15 cellular contexts compared by ENCODE assay signal in genomic region chr3:171752329-171752728, GRCh38. TPM values are rescaled to one million over a fixed set of nuclear protein-coding genes. Genes with fewer than 3 reads are reported as not detected.
DNase-seq lines count a peak whose midpoint lies in the region; ATAC-seq and TF ChIP-seq lines count a peak whose summit lies in the region.
"Had no signal": no experiment of that assay in that cellular context is flagged by ENCODE, and none has a peak within 500 bp of the region (broad histone marks: within the 10 kb centered on the region; RNA-seq: fewer than 3 reads in every experiment).

No MANE protein-coding gene starts in this region.

- peaks cover 10 to 93% (median 69%) of the 10 kb centered on the region in 9 donors for H3K4me1 ChIP-seq in heart right ventricle
- H3K4me1 ChIP-seq: BLaER1 had no signal

- TF ChIP-seq CTCF in heart right ventricle (IDR thresholded peaks at IDR 0.05): no peak

- H3K9me3 ChIP-seq in heart right ventricle: no peaks in the 10 kb centered on the region
- H3K9me3 ChIP-seq: BLaER1 had no signal

- no peak for ATAC-seq in heart right ventricle
- ATAC-seq in HG03378 (IDR thresholded peaks at IDR 0.05; ENCODE audit: unreplicated experiment): peak; percentile 48
- ATAC-seq: CD8-positive, alpha-beta T cell had no signal

- H3K4me3 ChIP-seq in heart right ventricle: no peak overlapping the region
- H3K4me3 ChIP-seq: BLaER1 had no signal

- no peaks in the 10 kb centered on the region for H3K27me3 ChIP-seq in heart right ventricle
- H3K27me3 ChIP-seq: BLaER1 had no signal

- intact Hi-C loops in heart right ventricle (cut with DNase I) (no loop called here), cardiac septum (cut with DNase I) (no loop called here)

- DNase-seq in heart right ventricle (no peak), cardiac septum (ENCODE audit: low spot score) (no peak), epithelial cell of prostate (ENCODE audit: low read depth, low spot score) (no peak), foreskin melanocyte (no peak), ecto neural progenitor cell (ENCODE audit: low spot score) (no peak), NCI-H1694 treated with DMSO at 0.1 percent for 48 hours (lab: John Stamatoyannopoulos, UW) (no peak), NCI-H1436 treated with DMSO at 0.1 percent for 48 hours (lab: John Stamatoyannopoulos, UW) (no peak)
- DNase-seq: CD8-positive, alpha-beta T cell; HFFc6; KG1; NCI-H1436; NCI-H2081 treated with DMSO at 0.1 percent for 48 hours; NCI-H510A treated with DMSO at 0.1 percent for 48 hours had no signal

- H3K27ac ChIP-seq in heart right ventricle: peak overlapping the region in 6 of 10 donors; percentile 7 to 49 (median 36)
- peak overlapping the region; percentile 85 for H3K27ac ChIP-seq in epithelial cell of prostate
- H3K27ac ChIP-seq: BLaER1 had no signal

- no peaks in the 10 kb centered on the region for H3K36me3 ChIP-seq in heart right ventricle
- H3K36me3 ChIP-seq: BLaER1 had no signal

- 68 to 73% methylated on average over 2 of the region's 2 CpGs for WGBS in heart right ventricle, 2 donors

RNA-seq across cellular contexts. Expression of gene PLD1, which starts 58.0 kb away (rescaled TPM):
- total RNA-seq in heart right ventricle: 10 to 100 TPM; 51.4 to 83.3 (median 67.1) TPM
- polyA plus RNA-seq in heart right ventricle: 10 to 100 TPM; 10.5 to 13.3 TPM
- 56.5 TPM for total RNA-seq in cardiac septum
